In the genomic region with DNA sequence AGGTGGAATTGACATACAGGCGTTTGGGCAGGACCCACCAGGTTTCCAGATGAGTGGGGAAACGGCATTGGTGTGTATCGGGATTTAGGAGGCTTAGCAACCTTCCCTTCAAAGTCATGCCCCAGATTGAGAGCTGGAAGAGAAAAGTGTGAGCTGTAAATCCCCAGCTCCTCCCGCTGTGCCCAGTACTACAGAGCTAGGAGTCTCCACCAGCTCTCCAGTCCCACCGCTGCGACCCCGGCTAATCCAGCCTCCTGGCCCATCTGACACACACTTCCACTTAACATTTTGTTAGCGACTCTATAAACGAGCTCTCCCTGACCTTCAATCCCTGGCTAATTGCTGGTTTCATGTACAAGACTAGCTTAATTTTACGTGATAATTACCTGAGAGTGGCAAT, we compare ENCODE assay signal across 20 cellular contexts. TPM values are rescaled to one million over a fixed set of nuclear protein-coding genes. Genes with fewer than 3 reads are reported as not detected.
DNase-seq lines count a peak whose midpoint lies in the region; ATAC-seq, FAIRE-seq and TF ChIP-seq lines count a peak whose summit lies in the region.
"Had no signal": no experiment of that assay in that cellular context is flagged by ENCODE, and none has a peak within 500 bp of the region (broad histone marks: within the 10 kb centered on the region; RNA-seq: fewer than 3 reads in every experiment).

No MANE protein-coding gene starts in this region.

- no peaks in the 10 kb centered on the region for H4K20me1 ChIP-seq in astrocyte (ENCODE audit: insufficient read depth, low read length)

- H3K79me2 ChIP-seq in astrocyte (ENCODE audit: insufficient read depth, low read length), result no peaks in the 10 kb centered on the region

- FAIRE-seq in astrocyte (lab: Jason Lieb, UNC), result no peak
- FAIRE-seq: A204.1, D721Med, G401.6, GM12891, GM19239 had no signal

- H3K27me3 Mint-ChIP-seq in astrocyte (ENCODE audit: low read depth, unreplicated experiment), result peaks cover 23% of the 10 kb centered on the region

- ATAC-seq in left lung, result no peak
- ATAC-seq in GM21390 (IDR thresholded peaks at IDR 0.05; ENCODE audit: unreplicated experiment), result no peak
- no peak for ATAC-seq in HG02973 (IDR thresholded peaks at IDR 0.05; ENCODE audit: unreplicated experiment)

- TF ChIP-seq CTCF in astrocyte (IDR thresholded peaks at IDR 0.05; ENCODE audit: insufficient read depth, low read depth, low read length) (no peak), left lung (IDR thresholded peaks at IDR 0.05) (no peak)

- no peaks in the 10 kb centered on the region for H3K9me3 Mint-ChIP-seq in astrocyte (ENCODE audit: unreplicated experiment)
- H3K9me3 Mint-ChIP-seq: CD4-positive, CD25-positive, alpha-beta regulatory T cell had no signal

- H3K27ac Mint-ChIP-seq in astrocyte (ENCODE audit: unreplicated experiment), result no peak overlapping the region
- H3K27ac Mint-ChIP-seq: CD4-positive, CD25-positive, alpha-beta regulatory T cell had no signal

- DNase-seq in NCI-H82 (lab: John Stamatoyannopoulos, UW) (peak; percentile 63), NCI-H82 treated with DMSO at 0.1 percent for 48 hours (lab: John Stamatoyannopoulos, UW; ENCODE audit: unreplicated experiment) (no peak), NCI-H69 (lab: John Stamatoyannopoulos, UW) (peak; percentile 69), astrocyte (ENCODE audit: low read depth) (no peak), left lung (no peak)
- DNase-seq: ACHN; BE2C; C1 segment of cervical spinal cord; Caco-2; CD4-positive, CD25-positive, alpha-beta regulatory T cell; GM23248 had no signal

- no peak overlapping the region for H3K9ac ChIP-seq in astrocyte (ENCODE audit: low read length)
- H3K9ac ChIP-seq: GM23248 had no signal

- no peak overlapping the region for H3K4me2 ChIP-seq in astrocyte (ENCODE audit: low read length)

- no peak overlapping the region for H3K27ac ChIP-seq in astrocyte (ENCODE audit: low read depth, low read length)
- H3K27ac ChIP-seq in left lung, result no peak overlapping the region
- H3K27ac ChIP-seq: GM23248, HL-60 had no signal

- H3K4me1 ChIP-seq in astrocyte (ENCODE audit: insufficient read depth, low read length), result no peaks in the 10 kb centered on the region
- H3K4me1 ChIP-seq in left lung, result no peaks in the 10 kb centered on the region
- H3K4me1 ChIP-seq: BE2C, Caco-2, HAP-1 had no signal

- intact Hi-C loops in left lung (cut with DNase I), result no loop called here

- H3K4me3 Mint-ChIP-seq in astrocyte (ENCODE audit: unreplicated experiment), result peak overlapping the region; percentile 45
- H3K4me3 Mint-ChIP-seq: CD4-positive, CD25-positive, alpha-beta regulatory T cell had no signal

- H3K9me3 ChIP-seq in astrocyte (ENCODE audit: insufficient read depth, low read depth, low read length) (no peaks in the 10 kb centered on the region), left lung (no peaks in the 10 kb centered on the region)
- H3K9me3 ChIP-seq: BE2C, Caco-2, HAP-1 had no signal

- H3K4me3 ChIP-seq in astrocyte (ENCODE audit: insufficient read depth, low read depth, low read length) (no peak overlapping the region), left lung (no peak overlapping the region)
- H3K4me3 ChIP-seq: GM23248, HAP-1 had no signal

- H3K36me3 ChIP-seq in astrocyte (ENCODE audit: insufficient read depth, low read length), result no peaks in the 10 kb centered on the region
- H3K36me3 ChIP-seq in left lung, result no peaks in the 10 kb centered on the region
- H3K36me3 ChIP-seq: BE2C, HAP-1 had no signal

- peaks cover 4% of the 10 kb centered on the region for H3K4me1 Mint-ChIP-seq in astrocyte (ENCODE audit: low read depth, unreplicated experiment)
- H3K4me1 Mint-ChIP-seq: CD4-positive, CD25-positive, alpha-beta regulatory T cell had no signal

- H2AFZ ChIP-seq in astrocyte (ENCODE audit: low read depth, low read length), result no peak overlapping the region
- H2AFZ ChIP-seq: GM23248 had no signal

- H3K27me3 ChIP-seq in astrocyte (ENCODE audit: insufficient read depth, low read length) (peaks cover 5% of the 10 kb centered on the region), left lung (peaks cover 5 to 76% of the 10 kb centered on the region in 2 donors)
- H3K27me3 ChIP-seq: BE2C had no signal

- H3K36me3 Mint-ChIP-seq in astrocyte (ENCODE audit: low read depth, unreplicated experiment), result no peaks in the 10 kb centered on the region
- H3K36me3 Mint-ChIP-seq: CD4-positive, CD25-positive, alpha-beta regulatory T cell had no signal

RNA-seq across cellular contexts. Expression of a gene that starts 29.9 kb away (rescaled TPM):
- 10.8 and 11.8 TPM in 2 replicates for total RNA-seq in astrocyte
- total RNA-seq in left lung, result not detected
- total RNA-seq: Caco-2; CD4-positive, CD25-positive, alpha-beta regulatory T cell; GM23248 had no signal

RNA-seq across cellular contexts. Expression of a gene that starts 41.3 kb away (rescaled TPM):
- total RNA-seq in astrocyte, result 47.1 and 49.1 TPM in 2 replicates
- 10 to 100 TPM; 31.6 to 41.3 TPM for total RNA-seq in left lung

Comparison
In these comparisons a context has a peak if more than half of its experiments do, and no peak if none do; other contexts are left out.
1. DNase-seq: peak in NCI-H82 (single experiment) and NCI-H69 (single experiment); none in NCI-H82 treated with DMSO at 0.1 percent for 48 hours (single experiment), astrocyte (single experiment) and left lung (0 of 2).
2. RNA of a gene that starts 29.9 kb away (total RNA-seq): 10.8 to 11.8 TPM in astrocyte; not detected in left lung; every median in the first group is over 10 times any median in the second.